ENCODE assay signal across 1 cellular context in the genomic region with DNA sequence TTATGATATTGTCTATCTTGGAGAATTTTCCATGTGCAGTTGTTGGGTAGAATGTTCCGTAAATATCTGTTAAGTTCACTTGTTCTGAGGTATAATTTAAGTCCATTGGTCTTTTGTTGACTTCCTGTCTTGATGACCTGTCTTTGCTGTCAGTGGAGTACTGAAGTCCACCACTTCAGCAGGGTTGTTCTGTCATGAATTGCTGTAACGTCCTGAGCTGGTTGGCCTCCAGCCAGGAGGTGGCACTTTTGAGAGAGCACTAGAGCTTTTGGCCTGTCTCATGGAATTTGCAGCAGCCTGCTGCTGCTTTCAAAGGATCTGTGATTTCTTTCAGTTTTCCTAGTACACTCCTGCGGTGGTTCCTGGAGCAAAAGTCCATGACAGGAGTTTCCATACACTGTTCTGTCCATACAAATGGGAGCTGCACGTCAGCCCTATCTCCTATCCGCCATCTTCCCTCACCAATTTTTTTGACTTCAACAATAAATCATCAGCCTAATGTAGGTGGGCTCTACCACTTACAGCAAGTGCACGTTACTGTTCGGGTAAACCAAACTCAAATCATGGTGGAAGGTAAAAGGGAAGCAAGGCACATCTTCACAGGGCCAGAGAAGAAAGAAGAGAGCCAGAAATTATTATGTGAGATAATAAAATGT.
TF ChIP-seq lines count a peak whose summit lies in the region.

No MANE protein-coding gene starts in this region.

TF ChIP-seq in H1, 55 proteins besides CTCF, POLR2A, EP300 and RAD21:
- TF ChIP-seq NRF1 (IDR thresholded peaks at IDR 0.05; ENCODE audit: low read depth, low read length): no peak
